11 cellular contexts compared by ENCODE assay signal in genomic region chr4:56531149-56531770, GRCh38. TPM values are rescaled to one million over a fixed set of nuclear protein-coding genes. Genes with fewer than 3 reads are reported as not detected.
DNase-seq lines count a peak whose midpoint lies in the region; ATAC-seq and TF ChIP-seq lines count a peak whose summit lies in the region.
"Had no signal": no experiment of that assay in that cellular context is flagged by ENCODE, and none has a peak within 500 bp of the region (broad histone marks: within the 10 kb centered on the region; RNA-seq: fewer than 3 reads in every experiment).

No MANE protein-coding gene starts in this region.

- no peaks in the 10 kb centered on the region for H3K9me3 ChIP-seq in AG04450 (ENCODE audit: control insufficient read depth, insufficient read depth, low read length)
- H3K9me3 ChIP-seq in HUES64 (ENCODE audit: insufficient read depth, low read depth, low read length) = no peaks in the 10 kb centered on the region
- H3K9me3 ChIP-seq in endodermal cell (ENCODE audit: control insufficient read depth, low read length) = no peaks in the 10 kb centered on the region
- no peaks in the 10 kb centered on the region for H3K9me3 ChIP-seq in neural progenitor cell (ENCODE audit: low read depth)

- no peaks in the 10 kb centered on the region for H3K36me3 ChIP-seq in HUES64 (ENCODE audit: insufficient read depth, low read length)
- H3K36me3 ChIP-seq in endodermal cell (ENCODE audit: control insufficient read depth, insufficient read depth, low read length) = no peaks in the 10 kb centered on the region
- no peaks in the 10 kb centered on the region for H3K36me3 ChIP-seq in neural progenitor cell

- POLR2A ChIA-PET in AG04450 (lab: Yijun Ruan, JAX) = interaction anchor here (0.6 to 1.5 kb wide), 5 partner anchors 12 to 259 kb away, joined by 3 to 9 read pairs (median 3); partner anchors contain the start of gene PAICS

- CTCF ChIA-PET in AG04450 (lab: Charles Lee) = interaction anchor here (1.0 to 2.2 kb wide), 2 partner anchors 13 to 268 kb away, joined by 3 to 16 read pairs; no protein-coding TSS in a partner anchor

- H3K4me1 ChIP-seq in HUES64 (ENCODE audit: insufficient read depth, low read length) (no peaks in the 10 kb centered on the region), endodermal cell (ENCODE audit: control insufficient read depth, insufficient read depth, low read length) (no peaks in the 10 kb centered on the region), neural progenitor cell (no peaks in the 10 kb centered on the region)

- peaks cover 16% of the 10 kb centered on the region for H3K27me3 ChIP-seq in AG04450 (ENCODE audit: control insufficient read depth, insufficient read depth, low read length)
- peaks cover 55% of the 10 kb centered on the region for H3K27me3 ChIP-seq in HUES64 (ENCODE audit: insufficient read depth, low read length)
- peaks cover 61% of the 10 kb centered on the region for H3K27me3 ChIP-seq in endodermal cell (ENCODE audit: control insufficient read depth, insufficient read depth, low read length, poor library complexity, severe bottlenecking)
- peaks cover 75% of the 10 kb centered on the region for H3K27me3 ChIP-seq in neural progenitor cell

- DNase-seq in AG04450 (ENCODE audit: low read depth, low spot score) (no peak), endodermal cell (no peak), neural progenitor cell (ENCODE audit: low spot score) (no peak), cerebellar cortex (ENCODE audit: low spot score) (no peak), NCI-H1105 treated with DMSO at 0.1 percent for 48 hours (lab: John Stamatoyannopoulos, UW) (no peak)
- DNase-seq in activated CD4-positive, alpha-beta T cell treated with anti-CD3 and anti-CD28 coated beads for 1 hour = no peak
- DNase-seq: cortex of kidney, DND-41, NCI-H82 had no signal

- no peaks in the 10 kb centered on the region for H4K20me1 ChIP-seq in neural progenitor cell (ENCODE audit: low read depth)

- no peaks in the 10 kb centered on the region for H3F3A ChIP-seq in neural progenitor cell (ENCODE audit: low read depth)

- H3K4me3 ChIP-seq in AG04450 (ENCODE audit: low read depth, low read length) (peak overlapping the region; percentile 67), HUES64 (ENCODE audit: low read length) (peak overlapping the region; percentile 83), endodermal cell (ENCODE audit: low read length) (peak overlapping the region; percentile 83), neural progenitor cell (peak overlapping the region; percentile 72)

- 39% methylated on average over 11 of the region's 11 CpGs for WGBS in HUES64
- WGBS in endodermal cell (ENCODE audit: insufficient coverage in 1 of 2, insufficient read length in 1 of 2), 2 experiments = 43 to 71% methylated on average over 8 to 11 of the region's 11 CpGs

- H3K4me1 Mint-ChIP-seq in endodermal cell (no peaks in the 10 kb centered on the region), neural progenitor cell (peaks cover 5% of the 10 kb centered on the region)

- H3K4me2 ChIP-seq in neural progenitor cell = peak overlapping the region; percentile 91

- ATAC-seq in GM18520 (IDR thresholded peaks at IDR 0.05; ENCODE audit: unreplicated experiment) = no peak

- peaks cover 10% of the 10 kb centered on the region for H3K9me3 Mint-ChIP-seq in endodermal cell
- no peaks in the 10 kb centered on the region for H3K9me3 Mint-ChIP-seq in neural progenitor cell

- TF ChIP-seq CTCF in AG04450 (IDR thresholded peaks at IDR 0.05; ENCODE audit: low read depth, low read length) (no peak), endodermal cell (conservative IDR thresholded peaks at IDR 0.05) (no peak), neural progenitor cell (IDR thresholded peaks at IDR 0.05) (no peak)

- no peak overlapping the region for H3K27ac Mint-ChIP-seq in endodermal cell
- no peak overlapping the region for H3K27ac Mint-ChIP-seq in neural progenitor cell

- H3K27ac ChIP-seq in AG04450 (ENCODE audit: low read depth, low read length) (no peak overlapping the region), HUES64 (ENCODE audit: low read depth, low read length) (no peak overlapping the region), endodermal cell (ENCODE audit: low read depth, low read length) (no peak overlapping the region), neural progenitor cell (no peak overlapping the region)

- no peaks in the 10 kb centered on the region for H3K79me2 ChIP-seq in neural progenitor cell (ENCODE audit: low read depth)

- H3K9ac ChIP-seq in HUES64 (ENCODE audit: low read depth, low read length) = peak overlapping the region; percentile 79
- H3K9ac ChIP-seq in endodermal cell (ENCODE audit: extremely low read depth, low read length, poor library complexity, severe bottlenecking) = peak overlapping the region; percentile 54
- H3K9ac ChIP-seq in neural progenitor cell = no peak overlapping the region

- H2AFZ ChIP-seq in neural progenitor cell (replicated peaks) = peak overlapping the region; percentile 99

- H3K4me3 Mint-ChIP-seq in endodermal cell (no peak overlapping the region), neural progenitor cell (no peak overlapping the region)

- H3K36me3 Mint-ChIP-seq in endodermal cell (ENCODE audit: low read depth) (no peaks in the 10 kb centered on the region), neural progenitor cell (no peaks in the 10 kb centered on the region)

- H3K27me3 Mint-ChIP-seq in endodermal cell (ENCODE audit: insufficient read depth) (peaks cover 43% of the 10 kb centered on the region), neural progenitor cell (ENCODE audit: insufficient read depth, low read depth) (no peaks in the 10 kb centered on the region)

RNA-seq across cellular contexts. Expression of gene ARL9, which starts 25.7 kb away (rescaled TPM):
- polyA plus RNA-seq in AG04450 (2011; rRNA removed) = 0.68 and 0.78 TPM in 2 replicates
- polyA minus RNA-seq in AG04450 (2011; rRNA and poly(A)+ RNA removed) = 0.39 and 0.46 TPM in 2 replicates
- polyA plus RNA-seq in HUES64 (2013, experiment 1 of 2) = 0.65 TPM
- polyA plus RNA-seq in HUES64 (2013, experiment 2 of 2) = 0.89 TPM
- under 1 TPM in 1 of 2 donors, not detected in 1; 0.20 TPM for total RNA-seq in endodermal cell
- 1.3 TPM for polyA plus RNA-seq in endodermal cell (2013, experiment 1 of 2)
- polyA plus RNA-seq in endodermal cell (2013, experiment 2 of 2) = 1.0 TPM
- 0.45 and 0.68 TPM in 2 replicates for total RNA-seq in neural progenitor cell (ENCODE audit: low replicate concordance)
